23 cellular contexts compared by ENCODE assay signal in the genomic region with DNA sequence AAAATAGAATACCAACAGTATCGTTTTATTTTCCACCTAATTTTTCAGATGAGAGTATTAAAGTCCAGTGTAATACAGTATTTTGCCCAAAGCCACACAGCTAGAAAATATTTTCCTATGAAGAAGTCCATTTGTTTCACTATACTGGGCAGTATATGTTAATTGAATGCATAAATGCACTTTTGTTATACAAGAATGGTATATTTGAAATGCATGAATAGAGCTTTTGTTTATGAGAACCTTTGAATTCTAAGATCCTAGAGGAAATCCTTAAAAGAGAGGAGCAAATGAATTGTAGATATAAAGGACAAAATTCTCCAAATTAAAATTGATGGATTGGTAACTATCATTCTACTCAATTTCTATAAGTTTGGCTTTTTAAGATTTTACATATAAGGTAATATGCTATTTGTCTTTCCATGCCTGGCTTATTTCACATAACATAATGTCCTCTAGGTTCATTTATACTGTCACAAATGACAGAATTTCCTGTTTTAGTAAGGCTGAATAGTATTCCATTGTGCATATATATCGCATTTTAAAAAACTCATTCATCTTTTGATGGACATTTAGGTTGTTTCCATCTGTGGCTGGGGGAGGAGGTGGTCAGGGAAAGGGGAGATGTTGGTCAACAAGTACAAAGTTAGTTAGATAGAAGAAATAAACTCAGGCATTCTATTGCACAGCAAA.
"Had no signal": no experiment of that assay in that cellular context is flagged by ENCODE, and none has a peak within 500 bp of the region (broad histone marks: within the 10 kb centered on the region; RNA-seq: fewer than 3 reads in every experiment).

No MANE protein-coding gene starts in this region.

- H3K4me3 Mint-ChIP-seq: IgD-negative memory B cell had no signal

- H3K27me3 Mint-ChIP-seq: IgD-negative memory B cell had no signal

- H3K4me1 Mint-ChIP-seq: IgD-negative memory B cell had no signal

- H3K36me3 ChIP-seq: SJSA1 had no signal

- ATAC-seq: HepG2, K562, Right ventricle myocardium inferior, SK-N-SH treated with all-trans-retinoic acid at 6 μM for 48 hours had no signal

- H3K4me3 ChIP-seq: K562, SJSA1 had no signal

- DNase-seq: MV-4-11, NCI-H1048, NCI-H1105 treated with DMSO at 0.1 percent for 48 hours, NCI-H1436, NCI-H187, NCI-H2029, NCI-H2081 treated with DMSO at 0.1 percent for 48 hours, NCI-H2171, NCI-H226, NCI-H446, NCI-H510A, NCI-H524 treated with DMSO at 0.1 percent for 48 hours, NCI-H69, NCI-H774, SIG-M5, T-helper 1 cell had no signal

- H3K27me3 ChIP-seq: SJSA1 had no signal

- H3K27ac ChIP-seq: KMS-11, SJSA1 had no signal

- H3K27ac Mint-ChIP-seq: IgD-negative memory B cell had no signal

- H3K4me2 ChIP-seq: KMS-11 had no signal
